In genomic region chr7:43990829-43991228, GRCh38 we compare ENCODE assay signal across 16 cellular contexts. TPM values are rescaled to one million over a fixed set of nuclear protein-coding genes. Genes with fewer than 3 reads are reported as not detected.
A peak's percentile ranks its signal among the peaks of the same experiment; 100 is the strongest.
DNase-seq lines count a peak whose midpoint lies in the region; ATAC-seq, FAIRE-seq and TF ChIP-seq lines count a peak whose summit lies in the region.
"Not testable (repeated sequence)": the region's sequence is repeated elsewhere in the genome, so short reads cannot be mapped to it uniquely, and the experiment has no call there.
"Had no signal": no experiment of that assay in that cellular context is flagged by ENCODE, and none has a peak within 500 bp of the region (broad histone marks: within the 10 kb centered on the region; RNA-seq: fewer than 3 reads in every experiment).

No MANE protein-coding gene starts in this region.

- H3K27me3 ChIP-seq in K562 (ENCODE audit: control insufficient read depth in 2 of 2, insufficient read depth in 2 of 2, low read length in 2 of 2) = not testable (repeated sequence)

- TF ChIP-seq RAD21 in K562 (CRISPR knock-in tag; conservative IDR thresholded peaks at IDR 0.05 in 1 of 2, IDR thresholded peaks at IDR 0.05 in 1 of 2) = not testable (repeated sequence)

- not testable (repeated sequence) for H3K4me3 ChIP-seq in K562; fibroblast of mammary gland (ENCODE audit: control insufficient read depth, low read depth, low read length)

- not testable (repeated sequence) for H2AFZ ChIP-seq in K562 (ENCODE audit: low read depth, low read length)

- FAIRE-seq in K562 (lab: Jason Lieb, UNC) = not testable (repeated sequence)

- H4K20me1 ChIP-seq in K562 (replicated peaks; ENCODE audit: control insufficient read depth, insufficient read depth, low read length) = not testable (repeated sequence)

- not testable (repeated sequence) for H3K9me1 ChIP-seq in K562 (ENCODE audit: control insufficient read depth, insufficient read depth, low read length)

- not testable (repeated sequence) for H3K9me3 ChIP-seq in K562 (replicated peaks; ENCODE audit: control insufficient read depth, insufficient read depth, low read depth, low read length)

- H3K4me1 ChIP-seq in K562 (replicated peaks in 1 of 2; ENCODE audit: control insufficient read depth in 2 of 2, insufficient read depth in 2 of 2, low read length in 2 of 2) = not testable (repeated sequence)

- 86% methylated on average over 1 of the region's 1 CpG for WGBS in K562 (ENCODE audit: insufficient coverage, low coverage, missing lambda C conversion rate)

- not testable (repeated sequence) for H3K27ac ChIP-seq in K562 (ENCODE audit: extremely low read depth, low read depth, low read length)

- CTCF ChIA-PET in K562 (lab: Yijun Ruan, JAX; ENCODE audit: low intra/inter-chr PET ratio) = not testable (repeated sequence)

- DNase-seq in LoVo (ENCODE audit: low spot score) (peak; percentile 24), NCI-H69 (lab: John Stamatoyannopoulos, UW) (peak; percentile 22), fibroblast of mammary gland (ENCODE audit: low read depth) (peak; percentile 2), posterior vena cava (ENCODE audit: low spot score) (peak; percentile 1)
- DNase-seq in K562 (ENCODE audit: extremely low read depth in 1 of 4, low spot score in 3 of 4); left colon: not testable (repeated sequence)

- ATAC-seq in K562 = not testable (repeated sequence)
- ATAC-seq in esophagus mucosa (peak; percentile 54), left colon (peak; percentile 41)

- H3K79me2 ChIP-seq in K562 (ENCODE audit: control insufficient read depth, insufficient read depth, low read length) = not testable (repeated sequence)

- BruUV-seq in K562 (replicated peaks; lab: Mats Ljungman, UMichigan) = not testable (repeated sequence)

- TF ChIP-seq CTCF in K562 (IDR thresholded peaks at IDR 0.05 in 2 of 3, conservative IDR thresholded peaks at IDR 0.05 in 1 of 3; ENCODE audit: insufficient read depth in 2 of 3, low read depth in 1 of 3, low read length in 3 of 3); fibroblast of mammary gland (conservative IDR thresholded peaks at IDR 0.05; ENCODE audit: control insufficient read depth, insufficient read depth, low read depth, low read length): not testable (repeated sequence)

- not testable (repeated sequence) for H3K4me2 ChIP-seq in K562 (ENCODE audit: insufficient read depth, low read length)

- H3K9ac ChIP-seq in K562 (ENCODE audit: insufficient read depth in 1 of 2, low read depth in 2 of 2, low read length in 2 of 2) = not testable (repeated sequence)

- not testable (repeated sequence) for TF ChIP-seq POLR2A in K562 (conservative IDR thresholded peaks at IDR 0.05)

- POLR2A ChIA-PET in K562 (lab: Yijun Ruan, JAX) = not testable (repeated sequence)

- TF ChIP-seq EP300 in K562 (IDR thresholded peaks at IDR 0.05; ENCODE audit: low read length) = not testable (repeated sequence)

- not testable (repeated sequence) for H3K36me3 ChIP-seq in K562 (ENCODE audit: control insufficient read depth, insufficient read depth, low read length)

- intact Hi-C loops in K562 (cut with micrococcal nuclease); left colon (cut with DNase I, micrococcal nuclease); posterior vena cava (cut with DNase I): not testable (repeated sequence)

- in situ Hi-C loops in K562 (cut with MboI) = not testable (repeated sequence)

TF ChIP-seq in K562, 482 proteins besides CTCF, POLR2A, EP300 and RAD21:
- 0 out of 2 replicates have a peak, but pooled peaks have one; percentile 19 for TF ChIP-seq NFIC (IDR thresholded peaks at IDR 0.05)
TF ChIP-seq in K562: peak in this region for 1; not testable (repeated sequence) for 481.

RNA-seq across cellular contexts. Expression of gene SPDYE1, which starts 6.9 kb away (rescaled TPM):
- 0.65 TPM in 1 of 2 replicates, not detected in the other for total RNA-seq in K562 (2011; cell fraction: chromatin; rRNA removed; ENCODE audit: low replicate concordance)
- total RNA-seq in K562 (2011; cell fraction: nucleolus; rRNA removed) = not detected in 2 replicates
- total RNA-seq in K562 (2011; cell fraction: nucleoplasm; rRNA removed) = not detected in 2 replicates
- total RNA-seq in K562 (2014; rRNA removed) (not detected in 2 replicates), K562 (2014; rRNA removed; fragmentation: Illumina TruSeq; extraction: Trizol) (not detected in 2 replicates), K562 (2015; rRNA removed; fragmentation: Illumina TruSeq; extraction: Trizol) (not detected in 2 replicates), K562 (2021) (not detected in 2 replicates), esophagus mucosa (not detected), left colon (not detected), posterior vena cava (not detected)
- polyA plus RNA-seq in K562 (2011; rRNA removed) (not detected in 2 replicates), K562 (2014; fragmentation: Illumina TruSeq; extraction: Trizol) (not detected in 2 replicates), K562 (2014; fragmentation: Nextera tagmentation; extraction: Ambion mirVana) (under 1 TPM; 0.04 to 0.10 TPM), K562 (2014; rRNA removed) (not detected in 2 replicates)
- polyA plus RNA-seq in K562 (2011; cell fraction: cytosol; rRNA removed) = not detected in 2 replicates
- not detected in 2 replicates for polyA plus RNA-seq in K562 (2011; cell fraction: nucleus; rRNA removed)
- 0.13 and 0.18 TPM in 2 replicates for polyA plus RNA-seq in K562 (2012)
- not detected in 2 replicates for polyA minus RNA-seq in K562 (2011; rRNA and poly(A)+ RNA removed)
- polyA minus RNA-seq in K562 (2011; cell fraction: cytosol; rRNA and poly(A)+ RNA removed) = not detected in 2 replicates
- not detected in 2 replicates for polyA minus RNA-seq in K562 (2011; cell fraction: nucleus; rRNA and poly(A)+ RNA removed)
- total RNA-seq: CD4-positive, alpha-beta T cell; CD8-positive, alpha-beta memory T cell; Daoy; G401; GM23338; H4; H9 had no signal
- polyA plus RNA-seq: A549, CD14-positive monocyte had no signal

RNA-seq across cellular contexts. Expression of gene DBNL, which starts 53.7 kb away (rescaled TPM):
- 42.0 and 115 TPM in 2 replicates for total RNA-seq in K562 (2011; cell fraction: chromatin; rRNA removed; ENCODE audit: low replicate concordance)
- 55.1 and 55.4 TPM in 2 replicates for total RNA-seq in K562 (2011; cell fraction: nucleolus; rRNA removed)
- total RNA-seq in K562 (2011; cell fraction: nucleoplasm; rRNA removed) = 42.4 and 48.7 TPM in 2 replicates
- total RNA-seq in K562 (2014; rRNA removed) (61.5 and 65.1 TPM in 2 replicates), K562 (2014; rRNA removed; fragmentation: Illumina TruSeq; extraction: Trizol) (17.5 and 21.2 TPM in 2 replicates), K562 (2015; rRNA removed; fragmentation: Illumina TruSeq; extraction: Trizol) (36.9 and 38.9 TPM in 2 replicates), K562 (2021) (51.5 and 57.7 TPM in 2 replicates), esophagus mucosa (157 TPM), left colon (10 to 100 TPM; 87.0 to 90.5 TPM), posterior vena cava (10 to 100 TPM; 82.8 to 91.0 TPM)
- polyA plus RNA-seq in K562 (2011; rRNA removed) (32.4 and 35.0 TPM in 2 replicates), K562 (2014; fragmentation: Illumina TruSeq; extraction: Trizol) (52.1 and 58.2 TPM in 2 replicates), K562 (2014; fragmentation: Nextera tagmentation; extraction: Ambion mirVana) (1 to 10 TPM; 1.9 to 3.7 TPM), K562 (2014; rRNA removed) (47.6 and 53.0 TPM in 2 replicates)
- 41.3 and 70.1 TPM in 2 replicates for polyA plus RNA-seq in K562 (2011; cell fraction: cytosol; rRNA removed)
- polyA plus RNA-seq in K562 (2011; cell fraction: nucleus; rRNA removed) = 44.0 and 49.7 TPM in 2 replicates
- polyA plus RNA-seq in K562 (2012) = 47.8 and 50.1 TPM in 2 replicates
- polyA minus RNA-seq in K562 (2011; rRNA and poly(A)+ RNA removed) = 19.1 and 33.6 TPM in 2 replicates
- polyA minus RNA-seq in K562 (2011; cell fraction: cytosol; rRNA and poly(A)+ RNA removed) = 20.9 and 23.1 TPM in 2 replicates
- polyA minus RNA-seq in K562 (2011; cell fraction: nucleus; rRNA and poly(A)+ RNA removed) = 20.3 and 26.3 TPM in 2 replicates
